Comparison of ENCODE assay signal across 11 cellular contexts in genomic region chr2:168639501-168639900, GRCh38.
DNase-seq lines count a peak whose midpoint lies in the region; ATAC-seq, FAIRE-seq and TF ChIP-seq lines count a peak whose summit lies in the region.
"Had no signal": no experiment of that assay in that cellular context is flagged by ENCODE, and none has a peak within 500 bp of the region (broad histone marks: within the 10 kb centered on the region; RNA-seq: fewer than 3 reads in every experiment).

No MANE protein-coding gene starts in this region.

- peaks cover 40% of the 10 kb centered on the region for H3K4me1 Mint-ChIP-seq in dendritic cell treated with granulocyte-macrophage colony-stimulating factor and Interleukin-4, amounts not matched to agents 40 ng/mL and 50 ng/mL, for 4 days (ENCODE audit: low read depth)
- H3K4me1 Mint-ChIP-seq in CD8-positive, alpha-beta memory T cell = peaks cover 0 to 3% (median 0%) of the 10 kb centered on the region in 3 donors

- H3K4me3 ChIP-seq in kidney (ENCODE audit: low read length in 2 of 2) = no peak overlapping the region
- H3K4me3 ChIP-seq in stomach smooth muscle (ENCODE audit: low read length in 2 of 2) = peak overlapping the region in 1 of 2 donors; percentile 4
- H3K4me3 ChIP-seq in CD8-positive, alpha-beta memory T cell (ENCODE audit: low read length) = no peak overlapping the region
- H3K4me3 ChIP-seq: breast epithelium had no signal

- FAIRE-seq in kidney (lab: Jason Lieb, UNC) = no peak

- CTCF ChIA-PET in CD8-positive, alpha-beta memory T cell (lab: Charles Lee) = no interaction called here

- no peaks in the 10 kb centered on the region for H3K36me3 ChIP-seq in kidney (ENCODE audit: control insufficient read depth in 1 of 2, insufficient read depth in 2 of 2, low read length in 2 of 2)
- no peaks in the 10 kb centered on the region for H3K36me3 ChIP-seq in stomach smooth muscle (ENCODE audit: control insufficient read depth in 2 of 2, insufficient read depth in 2 of 2, low read length in 2 of 2)
- no peaks in the 10 kb centered on the region for H3K36me3 ChIP-seq in CD8-positive, alpha-beta memory T cell (ENCODE audit: insufficient read depth, low read length)
- H3K36me3 ChIP-seq: breast epithelium had no signal

- no peak for ATAC-seq in HG03039 (IDR thresholded peaks at IDR 0.05; ENCODE audit: unreplicated experiment)
- ATAC-seq in GM21786 (IDR thresholded peaks at IDR 0.05; ENCODE audit: unreplicated experiment) = no peak

- H3K27me3 ChIP-seq in stomach smooth muscle (ENCODE audit: control insufficient read depth in 1 of 2, insufficient read depth in 2 of 2, low read length in 2 of 2) = no peaks in the 10 kb centered on the region
- H3K27me3 ChIP-seq in CD8-positive, alpha-beta memory T cell (ENCODE audit: insufficient read depth, low read length, poor library complexity, severe bottlenecking) = no peaks in the 10 kb centered on the region
- H3K27me3 ChIP-seq: breast epithelium had no signal

- H3K9me3 ChIP-seq in kidney (ENCODE audit: control insufficient read depth in 1 of 2, low read length in 2 of 2) (no peaks in the 10 kb centered on the region), stomach smooth muscle (ENCODE audit: control insufficient read depth in 2 of 2, low read length in 2 of 2) (no peaks in the 10 kb centered on the region)
- no peaks in the 10 kb centered on the region for H3K9me3 ChIP-seq in CD8-positive, alpha-beta memory T cell (ENCODE audit: low read length)
- H3K9me3 ChIP-seq: breast epithelium had no signal

- POLR2A ChIA-PET in CD8-positive, alpha-beta memory T cell (lab: Charles Lee) = no interaction called here

- no peaks in the 10 kb centered on the region for H3K9me3 Mint-ChIP-seq in dendritic cell treated with granulocyte-macrophage colony-stimulating factor and Interleukin-4, amounts not matched to agents 40 ng/mL and 50 ng/mL, for 4 days
- no peaks in the 10 kb centered on the region for H3K9me3 Mint-ChIP-seq in CD8-positive, alpha-beta memory T cell
- H3K9me3 Mint-ChIP-seq: neural crest cell had no signal

- peaks cover 6% of the 10 kb centered on the region for H3K36me3 Mint-ChIP-seq in dendritic cell treated with granulocyte-macrophage colony-stimulating factor and Interleukin-4, amounts not matched to agents 40 ng/mL and 50 ng/mL, for 4 days (ENCODE audit: low read depth)
- no peaks in the 10 kb centered on the region for H3K36me3 Mint-ChIP-seq in CD8-positive, alpha-beta memory T cell

- H3K27ac Mint-ChIP-seq in dendritic cell treated with granulocyte-macrophage colony-stimulating factor and Interleukin-4, amounts not matched to agents 40 ng/mL and 50 ng/mL, for 4 days = peak overlapping the region; percentile 51
- H3K27ac Mint-ChIP-seq in CD8-positive, alpha-beta memory T cell = peak overlapping the region in 2 of 8 donors; percentile 8 to 66

- intact Hi-C loops in dendritic cell treated with granulocyte-macrophage colony-stimulating factor and Interleukin-4, amounts not matched to agents 40 ng/mL and 50 ng/mL, for 4 days (cut with micrococcal nuclease) = loop anchor here (5.0 kb wide), 1 partner anchor 182 kb away; the partner anchor contains the start of gene CERS6
- intact Hi-C loops in kidney (cut with DNase I) = no loop called here

- DNase-seq in MV-4-11 (lab: John Stamatoyannopoulos, UW) (peak; percentile 14), kidney (peak; percentile 85), NCI-H2081 treated with DMSO at 0.1 percent for 48 hours (lab: John Stamatoyannopoulos, UW) (no peak)
- no peak for DNase-seq in CD8-positive, alpha-beta memory T cell
- DNase-seq: activated CD4-positive, alpha-beta T cell treated with anti-CD3 and anti-CD28 coated beads, Interleukin-2, amount 50 U/mL, for 4 hours had no signal

- H3K4me3 Mint-ChIP-seq in dendritic cell treated with granulocyte-macrophage colony-stimulating factor and Interleukin-4, amounts not matched to agents 40 ng/mL and 50 ng/mL, for 4 days = no peak overlapping the region
- H3K4me3 Mint-ChIP-seq in CD8-positive, alpha-beta memory T cell = no peak overlapping the region
- H3K4me3 Mint-ChIP-seq: neural crest cell had no signal

- H3K9ac ChIP-seq in kidney (ENCODE audit: low read length in 2 of 2) (no peak overlapping the region), stomach smooth muscle (ENCODE audit: low read length in 2 of 2) (peak overlapping the region; percentile 14 to 44)

- H3K4me1 ChIP-seq in kidney (ENCODE audit: control insufficient read depth in 1 of 2, insufficient read depth in 1 of 2, low read depth in 1 of 2, low read length in 2 of 2) = peaks cover 0 to 8% of the 10 kb centered on the region in 2 donors
- H3K4me1 ChIP-seq in stomach smooth muscle (ENCODE audit: control insufficient read depth, insufficient read depth, low read length) = peaks cover 36% of the 10 kb centered on the region
- H3K4me1 ChIP-seq in CD8-positive, alpha-beta memory T cell (ENCODE audit: insufficient read depth, low read length) = no peaks in the 10 kb centered on the region
- H3K4me1 ChIP-seq: breast epithelium had no signal

- no peak for TF ChIP-seq CTCF in kidney (IDR thresholded peaks at IDR 0.05; ENCODE audit: borderline replicate concordance, extremely low read depth, insufficient read depth)

- no peak overlapping the region for H3K27ac ChIP-seq in kidney (ENCODE audit: low read depth in 2 of 2, low read length in 2 of 2)
- peak overlapping the region; percentile 93 for H3K27ac ChIP-seq in stomach smooth muscle (ENCODE audit: low read length)
- no peak overlapping the region for H3K27ac ChIP-seq in CD8-positive, alpha-beta memory T cell (ENCODE audit: low read depth, low read length)
- H3K27ac ChIP-seq: breast epithelium had no signal

- no peaks in the 10 kb centered on the region for H3K27me3 Mint-ChIP-seq in dendritic cell treated with granulocyte-macrophage colony-stimulating factor and Interleukin-4, amounts not matched to agents 40 ng/mL and 50 ng/mL, for 4 days
- H3K27me3 Mint-ChIP-seq in CD8-positive, alpha-beta memory T cell = no peaks in the 10 kb centered on the region

Comparison
In these comparisons a context has a peak if more than half of its experiments do, and no peak if none do; other contexts are left out.
1. DNase-seq: peak in MV-4-11 (single experiment) and kidney (single experiment); none in NCI-H2081 treated with DMSO at 0.1 percent for 48 hours (single experiment) and CD8-positive, alpha-beta memory T cell (0 of 5).
2. H3K9ac ChIP-seq: peak in stomach smooth muscle (2 of 2); none in kidney (0 of 2).